Comparison of ENCODE assay signal across 1 cellular context in the genomic region with DNA sequence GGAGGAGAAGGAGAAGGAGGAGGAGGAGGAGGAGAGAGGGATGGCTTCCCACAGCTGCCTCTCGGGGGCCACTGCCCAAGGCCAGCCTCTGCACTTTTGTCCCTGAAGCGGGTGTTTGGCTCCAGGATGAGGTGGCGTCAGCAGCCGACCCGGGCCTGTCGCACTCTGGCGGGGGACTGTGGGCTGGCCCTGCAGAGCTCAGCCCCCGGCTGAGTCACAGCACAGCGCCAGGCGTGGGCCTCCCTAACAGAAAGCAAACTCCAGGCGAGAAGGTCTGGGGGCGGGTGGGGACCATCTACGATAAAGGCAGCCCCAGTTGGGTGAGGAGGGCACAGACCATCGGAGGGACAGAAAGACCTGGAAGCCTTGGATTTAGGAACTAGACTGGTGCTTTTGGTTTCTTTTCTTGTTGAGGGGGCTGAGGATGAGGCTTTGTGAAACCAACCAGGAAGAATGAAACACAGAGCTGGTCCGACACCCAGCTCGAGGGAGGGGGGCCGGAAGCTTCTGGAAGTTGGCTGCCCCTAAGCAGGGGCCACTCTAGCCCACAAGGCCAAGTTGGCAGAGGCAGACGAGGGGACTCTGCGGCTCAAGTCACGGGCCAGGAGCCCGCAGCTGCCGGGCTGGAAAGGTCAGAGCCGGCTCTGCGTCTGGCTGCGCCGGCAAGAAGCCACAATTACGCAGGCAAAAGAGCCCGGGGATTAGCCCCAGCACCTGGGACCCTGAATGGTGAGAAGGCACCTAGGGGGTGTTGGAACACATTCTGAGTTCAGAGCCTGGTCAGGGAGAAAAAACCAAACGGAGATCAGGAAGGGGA.
A peak's percentile ranks its signal among the peaks of the same experiment; 100 is the strongest.
TF ChIP-seq lines count a peak whose summit lies in the region.

No MANE protein-coding gene starts in this region.

TF ChIP-seq in K562, 482 proteins besides CTCF, POLR2A, EP300 and RAD21 (continued from another document and continues in another):
- TF ChIP-seq, protein P1, sequence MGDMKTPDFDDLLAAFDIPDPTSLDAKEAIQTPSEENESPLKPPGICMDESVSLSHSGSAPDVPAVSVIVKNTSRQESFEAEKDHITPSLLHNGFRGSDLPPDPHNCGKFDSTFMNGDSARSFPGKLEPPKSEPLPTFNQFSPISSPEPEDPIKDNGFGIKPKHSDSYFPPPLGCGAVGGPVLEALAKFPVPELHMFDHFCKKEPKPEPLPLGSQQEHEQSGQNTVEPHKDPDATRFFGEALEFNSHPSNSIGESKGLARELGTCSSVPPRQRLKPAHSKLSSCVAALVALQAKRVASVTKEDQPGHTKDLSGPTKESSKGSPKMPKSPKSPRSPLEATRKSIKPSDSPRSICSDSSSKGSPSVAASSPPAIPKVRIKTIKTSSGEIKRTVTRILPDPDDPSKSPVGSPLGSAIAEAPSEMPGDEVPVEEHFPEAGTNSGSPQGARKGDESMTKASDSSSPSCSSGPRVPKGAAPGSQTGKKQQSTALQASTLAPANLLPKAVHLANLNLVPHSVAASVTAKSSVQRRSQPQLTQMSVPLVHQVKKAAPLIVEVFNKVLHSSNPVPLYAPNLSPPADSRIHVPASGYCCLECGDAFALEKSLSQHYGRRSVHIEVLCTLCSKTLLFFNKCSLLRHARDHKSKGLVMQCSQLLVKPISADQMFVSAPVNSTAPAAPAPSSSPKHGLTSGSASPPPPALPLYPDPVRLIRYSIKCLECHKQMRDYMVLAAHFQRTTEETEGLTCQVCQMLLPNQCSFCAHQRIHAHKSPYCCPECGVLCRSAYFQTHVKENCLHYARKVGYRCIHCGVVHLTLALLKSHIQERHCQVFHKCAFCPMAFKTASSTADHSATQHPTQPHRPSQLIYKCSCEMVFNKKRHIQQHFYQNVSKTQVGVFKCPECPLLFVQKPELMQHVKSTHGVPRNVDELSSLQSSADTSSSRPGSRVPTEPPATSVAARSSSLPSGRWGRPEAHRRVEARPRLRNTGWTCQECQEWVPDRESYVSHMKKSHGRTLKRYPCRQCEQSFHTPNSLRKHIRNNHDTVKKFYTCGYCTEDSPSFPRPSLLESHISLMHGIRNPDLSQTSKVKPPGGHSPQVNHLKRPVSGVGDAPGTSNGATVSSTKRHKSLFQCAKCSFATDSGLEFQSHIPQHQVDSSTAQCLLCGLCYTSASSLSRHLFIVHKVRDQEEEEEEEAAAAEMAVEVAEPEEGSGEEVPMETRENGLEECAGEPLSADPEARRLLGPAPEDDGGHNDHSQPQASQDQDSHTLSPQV (IDR thresholded peaks at IDR 0.05) = peak; percentile 88
- TF ChIP-seq RBM34 (IDR thresholded peaks at IDR 0.05; ENCODE audit: borderline replicate concordance, insufficient read depth, low read length) (no peak), PTBP1 (IDR thresholded peaks at IDR 0.05; ENCODE audit: low read depth, low read length) (no peak), ARID2 (IDR thresholded peaks at IDR 0.05) (no peak), DACH1 (IDR thresholded peaks at IDR 0.05; ENCODE audit: partially characterized antibody) (no peak), ASH1L (IDR thresholded peaks at IDR 0.05; ENCODE audit: borderline replicate concordance, low read depth, partially characterized antibody) (no peak), TAF1 (IDR thresholded peaks at IDR 0.05; ENCODE audit: control insufficient read depth, extremely low read depth, insufficient read depth, low read length, severe bottlenecking) (peak; percentile 69), ZBED1 (IDR thresholded peaks at IDR 0.05) (0 out of 2 replicates have a peak, but pooled peaks have one; percentile 51), ZNF707 (CRISPR knock-in tag; conservative IDR thresholded peaks at IDR 0.05) (peak; percentile 80), DNMT1 (IDR thresholded peaks at IDR 0.05) (no peak), ZBTB7A (IDR thresholded peaks at IDR 0.05; ENCODE audit: borderline replicate concordance, control insufficient read depth, low read depth, low read length) (peak; percentile 92), MAFF (IDR thresholded peaks at IDR 0.05; ENCODE audit: low read length) (no peak), ZSCAN29 (IDR thresholded peaks at IDR 0.05) (no peak), CXXC5 (CRISPR knock-in tag; IDR thresholded peaks at IDR 0.05) (peak; percentile 47), ELF4 (CRISPR knock-in tag; IDR thresholded peaks at IDR 0.05) (no peak; the same call in 1 of the 2 replicates), HLTF (IDR thresholded peaks at IDR 0.05) (no peak), ATF7 (IDR thresholded peaks at IDR 0.05) (peak; percentile 77; the same call in 1 of the 2 replicates), XRCC5 (IDR thresholded peaks at IDR 0.05; ENCODE audit: low read depth, low read length) (0 out of 2 replicates have a peak, but pooled peaks have one; percentile 25), MXI1 (IDR thresholded peaks at IDR 0.05; ENCODE audit: low read depth, low read length) (no peak), TEAD1 (CRISPR knock-in tag; IDR thresholded peaks at IDR 0.05) (no peak), MYNN (IDR thresholded peaks at IDR 0.05) (peak; percentile 73), MYNN (CRISPR knock-in tag; IDR thresholded peaks at IDR 0.05) (no peak), TGIF2 (CRISPR knock-in tag; IDR thresholded peaks at IDR 0.05) (no peak), CEBPG (CRISPR knock-in tag; IDR thresholded peaks at IDR 0.05) (no peak), CEBPG (tag; conservative IDR thresholded peaks at IDR 0.05 in 1 of 2, IDR thresholded peaks at IDR 0.05 in 1 of 2) (no peak), XRCC4 (IDR thresholded peaks at IDR 0.05; ENCODE audit: extremely low read depth, insufficient read depth, insufficient read length) (no peak), CREBBP (IDR thresholded peaks at IDR 0.05; ENCODE audit: low read depth, low read length) (no peak), DPF2 (IDR thresholded peaks at IDR 0.05) (peak; percentile 80; the same call in 1 of the 2 replicates), SP2 (IDR thresholded peaks at IDR 0.05; ENCODE audit: extremely low read depth, low read depth, low read length, poor library complexity, severe bottlenecking) (no peak), ZNF197 (CRISPR knock-in tag; IDR thresholded peaks at IDR 0.05; ENCODE audit: low read depth) (0 out of 2 replicates have a peak, but pooled peaks have one; percentile 32), ADNP (tag; IDR thresholded peaks at IDR 0.05) (no peak), MTF1 (CRISPR knock-in tag; IDR thresholded peaks at IDR 0.05; ENCODE audit: borderline replicate concordance) (no peak), CREB3 (tag; conservative IDR thresholded peaks at IDR 0.05; ENCODE audit: low read depth) (no peak; the same call in 1 of the 2 replicates), KDM1A (IDR thresholded peaks at IDR 0.05) (peak in 1 of 2 experiments; percentile 96; a peak in 1 of 4 replicates), ZNF324 (CRISPR knock-in tag; IDR thresholded peaks at IDR 0.05) (no peak), ZNF75A (CRISPR knock-in tag; IDR thresholded peaks at IDR 0.05) (no peak), ZNF282 (CRISPR knock-in tag; IDR thresholded peaks at IDR 0.05) (no peak)
- TF ChIP-seq, protein P2, sequence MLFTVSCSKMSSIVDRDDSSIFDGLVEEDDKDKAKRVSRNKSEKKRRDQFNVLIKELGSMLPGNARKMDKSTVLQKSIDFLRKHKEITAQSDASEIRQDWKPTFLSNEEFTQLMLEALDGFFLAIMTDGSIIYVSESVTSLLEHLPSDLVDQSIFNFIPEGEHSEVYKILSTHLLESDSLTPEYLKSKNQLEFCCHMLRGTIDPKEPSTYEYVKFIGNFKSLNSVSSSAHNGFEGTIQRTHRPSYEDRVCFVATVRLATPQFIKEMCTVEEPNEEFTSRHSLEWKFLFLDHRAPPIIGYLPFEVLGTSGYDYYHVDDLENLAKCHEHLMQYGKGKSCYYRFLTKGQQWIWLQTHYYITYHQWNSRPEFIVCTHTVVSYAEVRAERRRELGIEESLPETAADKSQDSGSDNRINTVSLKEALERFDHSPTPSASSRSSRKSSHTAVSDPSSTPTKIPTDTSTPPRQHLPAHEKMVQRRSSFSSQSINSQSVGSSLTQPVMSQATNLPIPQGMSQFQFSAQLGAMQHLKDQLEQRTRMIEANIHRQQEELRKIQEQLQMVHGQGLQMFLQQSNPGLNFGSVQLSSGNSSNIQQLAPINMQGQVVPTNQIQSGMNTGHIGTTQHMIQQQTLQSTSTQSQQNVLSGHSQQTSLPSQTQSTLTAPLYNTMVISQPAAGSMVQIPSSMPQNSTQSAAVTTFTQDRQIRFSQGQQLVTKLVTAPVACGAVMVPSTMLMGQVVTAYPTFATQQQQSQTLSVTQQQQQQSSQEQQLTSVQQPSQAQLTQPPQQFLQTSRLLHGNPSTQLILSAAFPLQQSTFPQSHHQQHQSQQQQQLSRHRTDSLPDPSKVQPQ (CRISPR knock-in tag; IDR thresholded peaks at IDR 0.05; ENCODE audit: borderline replicate concordance) = no peak
- TF ChIP-seq, protein P3, sequence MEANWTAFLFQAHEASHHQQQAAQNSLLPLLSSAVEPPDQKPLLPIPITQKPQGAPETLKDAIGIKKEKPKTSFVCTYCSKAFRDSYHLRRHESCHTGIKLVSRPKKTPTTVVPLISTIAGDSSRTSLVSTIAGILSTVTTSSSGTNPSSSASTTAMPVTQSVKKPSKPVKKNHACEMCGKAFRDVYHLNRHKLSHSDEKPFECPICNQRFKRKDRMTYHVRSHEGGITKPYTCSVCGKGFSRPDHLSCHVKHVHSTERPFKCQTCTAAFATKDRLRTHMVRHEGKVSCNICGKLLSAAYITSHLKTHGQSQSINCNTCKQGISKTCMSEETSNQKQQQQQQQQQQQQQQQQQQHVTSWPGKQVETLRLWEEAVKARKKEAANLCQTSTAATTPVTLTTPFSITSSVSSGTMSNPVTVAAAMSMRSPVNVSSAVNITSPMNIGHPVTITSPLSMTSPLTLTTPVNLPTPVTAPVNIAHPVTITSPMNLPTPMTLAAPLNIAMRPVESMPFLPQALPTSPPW (CRISPR knock-in tag; IDR thresholded peaks at IDR 0.05) = peak; percentile 86
- TF ChIP-seq, protein P4, sequence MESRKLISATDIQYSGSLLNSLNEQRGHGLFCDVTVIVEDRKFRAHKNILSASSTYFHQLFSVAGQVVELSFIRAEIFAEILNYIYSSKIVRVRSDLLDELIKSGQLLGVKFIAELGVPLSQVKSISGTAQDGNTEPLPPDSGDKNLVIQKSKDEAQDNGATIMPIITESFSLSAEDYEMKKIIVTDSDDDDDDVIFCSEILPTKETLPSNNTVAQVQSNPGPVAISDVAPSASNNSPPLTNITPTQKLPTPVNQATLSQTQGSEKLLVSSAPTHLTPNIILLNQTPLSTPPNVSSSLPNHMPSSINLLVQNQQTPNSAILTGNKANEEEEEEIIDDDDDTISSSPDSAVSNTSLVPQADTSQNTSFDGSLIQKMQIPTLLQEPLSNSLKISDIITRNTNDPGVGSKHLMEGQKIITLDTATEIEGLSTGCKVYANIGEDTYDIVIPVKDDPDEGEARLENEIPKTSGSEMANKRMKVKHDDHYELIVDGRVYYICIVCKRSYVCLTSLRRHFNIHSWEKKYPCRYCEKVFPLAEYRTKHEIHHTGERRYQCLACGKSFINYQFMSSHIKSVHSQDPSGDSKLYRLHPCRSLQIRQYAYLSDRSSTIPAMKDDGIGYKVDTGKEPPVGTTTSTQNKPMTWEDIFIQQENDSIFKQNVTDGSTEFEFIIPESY (CRISPR knock-in tag; IDR thresholded peaks at IDR 0.05) = peak; percentile 14; the same call in 1 of the 2 replicates
- TF ChIP-seq, protein P5, sequence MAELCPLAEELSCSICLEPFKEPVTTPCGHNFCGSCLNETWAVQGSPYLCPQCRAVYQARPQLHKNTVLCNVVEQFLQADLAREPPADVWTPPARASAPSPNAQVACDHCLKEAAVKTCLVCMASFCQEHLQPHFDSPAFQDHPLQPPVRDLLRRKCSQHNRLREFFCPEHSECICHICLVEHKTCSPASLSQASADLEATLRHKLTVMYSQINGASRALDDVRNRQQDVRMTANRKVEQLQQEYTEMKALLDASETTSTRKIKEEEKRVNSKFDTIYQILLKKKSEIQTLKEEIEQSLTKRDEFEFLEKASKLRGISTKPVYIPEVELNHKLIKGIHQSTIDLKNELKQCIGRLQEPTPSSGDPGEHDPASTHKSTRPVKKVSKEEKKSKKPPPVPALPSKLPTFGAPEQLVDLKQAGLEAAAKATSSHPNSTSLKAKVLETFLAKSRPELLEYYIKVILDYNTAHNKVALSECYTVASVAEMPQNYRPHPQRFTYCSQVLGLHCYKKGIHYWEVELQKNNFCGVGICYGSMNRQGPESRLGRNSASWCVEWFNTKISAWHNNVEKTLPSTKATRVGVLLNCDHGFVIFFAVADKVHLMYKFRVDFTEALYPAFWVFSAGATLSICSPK (IDR thresholded peaks at IDR 0.05; ENCODE audit: borderline replicate concordance) = no peak
- TF ChIP-seq, protein P6, sequence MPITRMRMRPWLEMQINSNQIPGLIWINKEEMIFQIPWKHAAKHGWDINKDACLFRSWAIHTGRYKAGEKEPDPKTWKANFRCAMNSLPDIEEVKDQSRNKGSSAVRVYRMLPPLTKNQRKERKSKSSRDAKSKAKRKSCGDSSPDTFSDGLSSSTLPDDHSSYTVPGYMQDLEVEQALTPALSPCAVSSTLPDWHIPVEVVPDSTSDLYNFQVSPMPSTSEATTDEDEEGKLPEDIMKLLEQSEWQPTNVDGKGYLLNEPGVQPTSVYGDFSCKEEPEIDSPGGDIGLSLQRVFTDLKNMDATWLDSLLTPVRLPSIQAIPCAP (CRISPR knock-in tag; IDR thresholded peaks at IDR 0.05; ENCODE audit: borderline replicate concordance) = no peak
